Comparison of ENCODE assay signal across 8 cellular contexts in the genomic region with DNA sequence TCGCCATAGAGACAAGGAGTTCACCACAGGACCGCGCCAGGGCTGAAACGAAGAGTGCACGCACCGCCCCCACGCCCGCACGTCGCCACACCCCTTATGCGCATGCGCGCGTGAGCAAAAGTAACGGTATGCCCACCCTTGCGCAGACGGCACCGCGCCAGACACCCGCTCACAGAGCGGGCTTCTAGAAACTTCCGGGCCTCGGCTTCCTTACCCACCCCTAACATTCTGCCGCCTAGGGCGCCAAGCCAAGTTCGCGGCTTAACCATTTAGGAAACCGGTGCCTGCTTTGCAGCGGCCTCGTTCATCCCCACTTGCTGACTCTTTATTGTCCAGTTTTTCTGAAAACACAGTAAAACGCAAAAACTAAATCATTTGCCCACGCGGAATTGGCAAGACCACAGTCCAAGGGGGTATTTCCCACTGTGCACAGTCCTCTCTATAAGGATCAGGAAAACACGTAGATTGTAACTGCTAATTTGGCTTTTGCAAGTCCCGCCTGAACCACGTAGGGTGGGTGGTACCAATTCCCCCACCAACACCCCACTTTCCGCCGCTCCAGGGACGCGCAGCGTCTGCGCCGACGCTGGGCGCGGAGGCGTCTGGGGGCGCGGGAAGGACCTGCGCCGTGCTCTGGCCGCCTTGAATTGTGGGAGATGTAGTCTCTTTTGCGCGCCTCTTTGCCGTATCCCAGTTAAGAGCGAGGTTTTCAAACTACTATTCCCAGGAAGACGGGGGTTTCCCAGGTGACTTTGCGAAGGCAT. TPM values are rescaled to one million over a fixed set of nuclear protein-coding genes. Genes with fewer than 3 reads are reported as not detected.
DNase-seq lines count a peak whose midpoint lies in the region; ATAC-seq, FAIRE-seq and TF ChIP-seq lines count a peak whose summit lies in the region.

A gene with protein sequence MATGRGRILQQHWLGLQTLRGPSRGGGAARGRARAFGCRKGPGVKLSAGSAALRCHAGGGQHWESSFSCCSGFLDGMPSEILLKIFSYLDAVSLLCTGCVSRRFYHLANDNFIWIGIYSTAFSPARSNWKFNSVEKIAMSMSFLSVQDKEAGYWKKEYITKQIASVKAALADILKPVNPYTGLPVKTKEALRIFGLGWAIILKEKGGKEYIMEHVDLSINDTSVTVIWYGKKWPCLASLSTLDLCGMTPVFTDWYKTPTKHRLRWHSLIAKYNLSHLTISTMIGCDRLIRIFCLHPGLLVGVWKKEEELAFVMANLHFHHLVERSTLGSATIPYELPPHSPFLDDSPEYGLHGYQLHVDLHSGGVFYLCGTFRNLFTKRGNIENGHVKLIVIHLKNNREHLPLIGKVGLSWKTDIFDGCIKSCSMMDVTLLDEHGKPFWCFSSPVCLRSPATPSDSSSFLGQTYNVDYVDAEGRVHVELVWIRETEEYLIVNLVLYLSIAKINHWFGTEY (minus strand): TSS at position 56 of the 764 bp plus-strand sequence. CDS start 49 bp downstream, at position 7.
A gene with protein sequence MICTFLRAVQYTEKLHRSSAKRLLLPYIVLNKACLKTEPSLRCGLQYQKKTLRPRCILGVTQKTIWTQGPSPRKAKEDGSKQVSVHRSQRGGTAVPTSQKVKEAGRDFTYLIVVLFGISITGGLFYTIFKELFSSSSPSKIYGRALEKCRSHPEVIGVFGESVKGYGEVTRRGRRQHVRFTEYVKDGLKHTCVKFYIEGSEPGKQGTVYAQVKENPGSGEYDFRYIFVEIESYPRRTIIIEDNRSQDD (plus strand): TSS at position 745 of the 764 bp plus-strand sequence. CDS start 286 bp downstream, outside the sequence.

- H3K4me3 Mint-ChIP-seq in activated B cell treated with CpG ODN at 0.5 μM for 24 hours, result peak within 1 kb of the TSS; percentile 97

- POLR2A ChIA-PET in activated B cell treated with CpG ODN at 0.5 μM for 24 hours (lab: Charles Lee), result interaction anchor here (1.5 kb wide), 1 partner anchor 348 kb away, joined by 5 read pairs; a partner anchor contains a TSS

- peaks cover 1% of the 10 kb centered on the region for H3K27me3 Mint-ChIP-seq in activated B cell treated with CpG ODN at 0.5 μM for 24 hours

- CTCF ChIA-PET in activated B cell treated with CpG ODN at 0.5 μM for 24 hours (lab: Charles Lee), result no interaction called here

- peaks cover 5 to 7% of the 10 kb centered on the region in 2 donors for H3K4me1 ChIP-seq in small intestine (ENCODE audit: control insufficient read depth in 2 of 2, insufficient read depth in 1 of 2, low read depth in 1 of 2, low read length in 1 of 2)

- 0 to 1% (median 0%) methylated on average over 58 of the region's 58 CpGs for WGBS in small intestine, 3 donors

- H3K9me3 ChIP-seq in small intestine (ENCODE audit: control insufficient read depth, low read depth), result no peaks in the 10 kb centered on the region

- TF ChIP-seq CTCF in AG09309 (IDR thresholded peaks at IDR 0.05; ENCODE audit: control insufficient read depth, insufficient read depth, low read depth, low read length, missing control alignments), result no peak
- no peak for TF ChIP-seq CTCF in activated B cell treated with CpG ODN at 0.5 μM for 24 hours (IDR thresholded peaks at IDR 0.05)

- no peaks in the 10 kb centered on the region for H3K27me3 ChIP-seq in small intestine (ENCODE audit: control insufficient read depth in 2 of 2, insufficient read depth in 2 of 2, low read length in 2 of 2)

- intact Hi-C loops in activated B cell treated with CpG ODN at 0.5 μM for 24 hours (cut with micrococcal nuclease), result loop anchor here (1.0 to 5.0 kb wide), 13 partner anchors 48 to 1075 kb away; a partner anchor contains a TSS

- peaks cover 35% of the 10 kb centered on the region for H3K36me3 Mint-ChIP-seq in activated B cell treated with CpG ODN at 0.5 μM for 24 hours (ENCODE audit: low read depth)

- peak within 1 kb of the TSS; percentile 99 for H3K27ac Mint-ChIP-seq in activated B cell treated with CpG ODN at 0.5 μM for 24 hours

- DNase-seq in AG09309 (ENCODE audit: low read depth) (peak; percentile 86), NCI-H226 (peak; percentile 87), activated B cell treated with CpG ODN at 0.5 μM for 24 hours (peak; percentile 96), caudate nucleus (lab: John Stamatoyannopoulos, UW) (peak; percentile 76 to 98 (median 93)), iPS-NIHi7 (ENCODE audit: extremely low spot score) (peak; percentile 92), small intestine (peak; percentile 97)

- H3K36me3 ChIP-seq in small intestine (ENCODE audit: control insufficient read depth in 2 of 2, insufficient read depth in 2 of 2, low read length in 2 of 2), result no peaks in the 10 kb centered on the region

- peak within 1 kb of the TSS; percentile 84 for H3K4me3 ChIP-seq in AG09309 (ENCODE audit: control insufficient read depth, low read depth, low read length)
- peak within 1 kb of the TSS; percentile 60 to 82 for H3K4me3 ChIP-seq in small intestine (ENCODE audit: low read depth in 1 of 2, low read length in 2 of 2)

- H3K27ac ChIP-seq in caudate nucleus (ENCODE audit: low read depth, low read length) (peak within 1 kb of the TSS; percentile 100), small intestine (ENCODE audit: low read depth in 1 of 2, low read length in 1 of 2) (peak within 1 kb of the TSS; percentile 85 to 93)

- peak; percentile 87 for ATAC-seq in GM19023 (IDR thresholded peaks at IDR 0.05; ENCODE audit: unreplicated experiment)
- peak; percentile 94 for ATAC-seq in HG03196 (IDR thresholded peaks at IDR 0.05; ENCODE audit: unreplicated experiment)
- ATAC-seq in activated B cell treated with CpG ODN at 0.5 μM for 24 hours (ENCODE audit: low read depth), result peak; percentile 85

- FAIRE-seq in small intestine (lab: Jason Lieb, UNC), result no peak

- no peaks in the 10 kb centered on the region for H3K9me3 Mint-ChIP-seq in activated B cell treated with CpG ODN at 0.5 μM for 24 hours

- H3K4me1 Mint-ChIP-seq in activated B cell treated with CpG ODN at 0.5 μM for 24 hours, result peaks cover 48% of the 10 kb centered on the region

RNA-seq across cellular contexts. Expression of the first gene that starts in this region (rescaled TPM):
- 0.69 and 0.98 TPM in 2 replicates for total RNA-seq in activated B cell treated with CpG ODN at 0.5 μM for 24 hours
- under 1 TPM in 1 of 3 donors, not detected in 2; 0.28 TPM for polyA plus RNA-seq in small intestine

RNA-seq across cellular contexts. Expression of the second gene that starts in this region (rescaled TPM):
- total RNA-seq in activated B cell treated with CpG ODN at 0.5 μM for 24 hours, result 23.3 and 27.0 TPM in 2 replicates
- polyA plus RNA-seq in small intestine, result 10 to 100 TPM in 2 of 3 donors, 1 to 10 TPM in 1; 9.2 to 31.2 (median 14.3) TPM

Comparison
In these comparisons a context has a peak if more than half of its experiments do, and no peak if none do; other contexts are left out.
1. Peak in every context shown above with its lines: DNase-seq, ATAC-seq, H3K4me3 ChIP-seq and H3K27ac ChIP-seq.